In genomic region chr22:37050913-37051628, GRCh38 we compare ENCODE assay signal across 8 cellular contexts. TPM values are rescaled to one million over a fixed set of nuclear protein-coding genes. Genes with fewer than 3 reads are reported as not detected.
A peak's percentile ranks its signal among the peaks of the same experiment; 100 is the strongest.
DNase-seq lines count a peak whose midpoint lies in the region; ATAC-seq and TF ChIP-seq lines count a peak whose summit lies in the region.

No MANE protein-coding gene starts in this region.

- no peak for TF ChIP-seq POLR2A in right lobe of liver (IDR thresholded peaks at IDR 0.05)
- TF ChIP-seq POLR2A in transverse colon (IDR thresholded peaks at IDR 0.05), result no peak

- peaks cover 2 to 9% of the 10 kb centered on the region in 2 donors for H3K36me3 ChIP-seq in ascending aorta
- no peaks in the 10 kb centered on the region for H3K36me3 ChIP-seq in right lobe of liver
- H3K36me3 ChIP-seq in transverse colon, result no peaks in the 10 kb centered on the region

- peak overlapping the region; percentile 65 for H3K4me3 Mint-ChIP-seq in activated naive CD4-positive, alpha-beta T cell treated with anti-CD3 and anti-CD28 coated beads for 36 hours

- H3K27ac ChIP-seq in ascending aorta, result no peak overlapping the region
- H3K27ac ChIP-seq in right lobe of liver, result no peak overlapping the region
- H3K27ac ChIP-seq in transverse colon, result peak overlapping the region; percentile 82 to 86 (median 84)

- 21% methylated on average over 9 of the region's 22 CpGs for WGBS in right lobe of liver (ENCODE audit: insufficient coverage, low coverage, low lambda C conversion rate, missing lambda C conversion rate)
- 36% methylated on average over 15 of the region's 22 CpGs; no CpG with 5 or more reads in 1 of the 2 donors for whole genome bisulfite sequencing in transverse colon (ENCODE audit: low coverage in 1 of 2), 2 donors

- peaks cover 11% of the 10 kb centered on the region for H3K4me1 Mint-ChIP-seq in activated naive CD4-positive, alpha-beta T cell treated with anti-CD3 and anti-CD28 coated beads for 36 hours (ENCODE audit: low read depth)

- no peak for DNase-seq in activated naive CD4-positive, alpha-beta T cell treated with anti-CD3 and anti-CD28 coated beads for 36 hours
- no peak for DNase-seq in activated naive CD4-positive, alpha-beta T cell treated with Interleukin-2 at 50 U/mL for 16 hours
- DNase-seq in ascending aorta (ENCODE audit: low spot score in 2 of 2) (no peak), right lobe of liver (no peak), transverse colon (no peak), NCI-H82 (lab: John Stamatoyannopoulos, UW) (no peak), MV-4-11 (lab: John Stamatoyannopoulos, UW) (no peak), NCI-H748 treated with DMSO at 0.1 percent for 48 hours (lab: John Stamatoyannopoulos, UW) (no peak)

- no peaks in the 10 kb centered on the region for H3K9me3 ChIP-seq in ascending aorta
- H3K9me3 ChIP-seq in right lobe of liver, result no peaks in the 10 kb centered on the region
- no peaks in the 10 kb centered on the region for H3K9me3 ChIP-seq in transverse colon

- ATAC-seq in right lobe of liver, result no peak

- H3K27ac Mint-ChIP-seq in activated naive CD4-positive, alpha-beta T cell treated with anti-CD3 and anti-CD28 coated beads for 36 hours, result no peak overlapping the region

- peak overlapping the region; percentile 87 to 95 for H3K4me3 ChIP-seq in ascending aorta
- peak overlapping the region; percentile 41 to 58 (median 52) for H3K4me3 ChIP-seq in right lobe of liver
- H3K4me3 ChIP-seq in transverse colon, result peak overlapping the region in 3 of 4 donors; percentile 56 to 81 (median 81)

- H3K36me3 Mint-ChIP-seq in activated naive CD4-positive, alpha-beta T cell treated with anti-CD3 and anti-CD28 coated beads for 36 hours (ENCODE audit: low read depth), result peaks cover 1% of the 10 kb centered on the region

- no peaks in the 10 kb centered on the region for H3K27me3 Mint-ChIP-seq in activated naive CD4-positive, alpha-beta T cell treated with anti-CD3 and anti-CD28 coated beads for 36 hours (ENCODE audit: low read depth)

- H3K9me3 Mint-ChIP-seq in activated naive CD4-positive, alpha-beta T cell treated with anti-CD3 and anti-CD28 coated beads for 36 hours, result no peaks in the 10 kb centered on the region

- peaks cover 6 to 8% of the 10 kb centered on the region in 2 donors for H3K4me1 ChIP-seq in ascending aorta
- H3K4me1 ChIP-seq in right lobe of liver, result peaks cover 0 to 9% (median 0%) of the 10 kb centered on the region in 4 donors
- H3K4me1 ChIP-seq in transverse colon, result peaks cover 13 to 45% (median 39%) of the 10 kb centered on the region in 4 donors

- TF ChIP-seq CTCF in ascending aorta (IDR thresholded peaks at IDR 0.05), result no peak
- no peak for TF ChIP-seq CTCF in right lobe of liver (IDR thresholded peaks at IDR 0.05)
- no peak for TF ChIP-seq CTCF in transverse colon (IDR thresholded peaks at IDR 0.05)

- in situ Hi-C loops in transverse colon (cut with MboI; ENCODE audit: low pct_ligation_motif_present in 1 of 4, low pct_unique_long_range_greater_than_20kb in 1 of 4, low sequenced_read_pairs in 3 of 4), result no loop called here

- TF ChIP-seq EP300 in transverse colon (IDR thresholded peaks at IDR 0.05; ENCODE audit: low read depth), result no peak

- intact Hi-C loops in activated naive CD4-positive, alpha-beta T cell treated with anti-CD3 and anti-CD28 coated beads for 36 hours (cut with micrococcal nuclease), result no loop called here
- intact Hi-C loops in ascending aorta (cut with DNase I), result loop anchor here (1.0 to 5.0 kb wide), 3 partner anchors 32 to 274 kb away; partner anchors contain the start of genes IFT27, MPST and TST
- intact Hi-C loops in right lobe of liver (cut with DNase I), result no loop called here
- intact Hi-C loops in transverse colon (cut with DNase I; ENCODE audit: low total_unique reads), result no loop called here

- H3K27me3 ChIP-seq in ascending aorta, result no peaks in the 10 kb centered on the region
- no peaks in the 10 kb centered on the region for H3K27me3 ChIP-seq in right lobe of liver
- no peaks in the 10 kb centered on the region for H3K27me3 ChIP-seq in transverse colon

- CTCF ChIA-PET in activated naive CD4-positive, alpha-beta T cell treated with anti-CD3 and anti-CD28 coated beads for 36 hours (lab: Charles Lee), result interaction anchor here (0.7 to 1.3 kb wide), 4 partner anchors 29 to 546 kb away, joined by 3 to 4 read pairs (median 4); no protein-coding TSS in a partner anchor

RNA-seq across cellular contexts. Expression of gene KCTD17, which starts 0.5 kb away (rescaled TPM):
- 10 to 100 TPM; 22.6 to 23.1 TPM for total RNA-seq in activated naive CD4-positive, alpha-beta T cell treated with anti-CD3 and anti-CD28 coated beads for 36 hours
- total RNA-seq in ascending aorta, result 34.9 TPM
- total RNA-seq in right lobe of liver, result 1 to 10 TPM; 2.0 to 9.7 (median 4.4) TPM
- total RNA-seq in transverse colon, result 10 to 100 TPM; 11.2 to 61.3 (median 35.1) TPM

RNA-seq across cellular contexts. Expression of gene MPST, which starts 31.5 kb away (rescaled TPM):
- 1 to 10 TPM; 2.8 to 2.9 TPM for total RNA-seq in activated naive CD4-positive, alpha-beta T cell treated with anti-CD3 and anti-CD28 coated beads for 36 hours
- total RNA-seq in ascending aorta (113 TPM), right lobe of liver (100 to 1,000 TPM; 153 to 301 (median 214) TPM), transverse colon (100 to 1,000 TPM; 407 to 964 (median 541) TPM)

RNA-seq across cellular contexts. Expression of gene TST, which starts 31.8 kb away (rescaled TPM):
- under 1 TPM; 0.38 to 0.44 TPM for total RNA-seq in activated naive CD4-positive, alpha-beta T cell treated with anti-CD3 and anti-CD28 coated beads for 36 hours
- total RNA-seq in ascending aorta (22.7 TPM), right lobe of liver (100 to 1,000 TPM; 223 to 355 (median 321) TPM), transverse colon (100 to 1,000 TPM; 246 to 719 (median 557) TPM)

RNA-seq across cellular contexts. Expression of gene TMPRSS6, which starts 58.4 kb away (rescaled TPM):
- 10 to 100 TPM; 10.7 to 10.9 TPM for total RNA-seq in activated naive CD4-positive, alpha-beta T cell treated with anti-CD3 and anti-CD28 coated beads for 36 hours
- not detected for total RNA-seq in ascending aorta
- total RNA-seq in right lobe of liver, result 100 to 1,000 TPM in 1 of 6 experiments, 10 to 100 TPM in 5; 40.7 to 104 (median 60.6) TPM
- total RNA-seq in transverse colon, result 1 to 10 TPM in 1 of 4 donors, under 1 TPM in 2, not detected in 1; 0.16 to 4.9 (median 0.41) TPM

Comparison
In these comparisons a context has a peak if more than half of its experiments do, and no peak if none do; other contexts are left out.
1. H3K27ac ChIP-seq: peak in transverse colon (4 of 4); none in ascending aorta (0 of 2) and right lobe of liver (0 of 3).
2. RNA of gene MPST, which starts 31.5 kb away (total RNA-seq): 407 to 964 TPM in transverse colon, 153 to 301 TPM in right lobe of liver and 113 TPM in ascending aorta (single experiment); 2.8 to 2.9 TPM in activated naive CD4-positive, alpha-beta T cell treated with anti-CD3 and anti-CD28 coated beads for 36 hours; every median in the first group is over 10 times any median in the second.
3. RNA of gene TST, which starts 31.8 kb away (total RNA-seq): 246 to 719 TPM in transverse colon, 223 to 355 TPM in right lobe of liver and 22.7 TPM in ascending aorta (single experiment); 0.38 to 0.44 TPM in activated naive CD4-positive, alpha-beta T cell treated with anti-CD3 and anti-CD28 coated beads for 36 hours; every median in the first group is over 10 times any median in the second.
4. Peak in every context shown above with its lines, with median percentiles within 50 percentile points of each other: H3K4me3 ChIP-seq.